In genomic region chr17:42413464-42414040, GRCh38 we compare ENCODE assay signal across 18 cellular contexts. TPM values are rescaled to one million over a fixed set of nuclear protein-coding genes. Genes with fewer than 3 reads are reported as not detected.
A peak's percentile ranks its signal among the peaks of the same experiment; 100 is the strongest.
DNase-seq lines count a peak whose midpoint lies in the region; ATAC-seq and TF ChIP-seq lines count a peak whose summit lies in the region.
"Had no signal": no experiment of that assay in that cellular context is flagged by ENCODE, and none has a peak within 500 bp of the region (broad histone marks: within the 10 kb centered on the region; RNA-seq: fewer than 3 reads in every experiment).

No MANE protein-coding gene starts in this region.

- H4K20me1 ChIP-seq in Karpas-422 (ENCODE audit: insufficient read depth, low read depth, low read length), result no peaks in the 10 kb centered on the region

- peak in 2 of 5 donors; percentile 11 to 47 for DNase-seq in heart left ventricle
- DNase-seq in cardiac septum (ENCODE audit: low spot score), result no peak
- DNase-seq in fibroblast of peridontal ligament (ENCODE audit: extremely low read depth), result peak; percentile 50
- DNase-seq in psoas muscle, result no peak
- DNase-seq in vagina (ENCODE audit: extremely low spot score in 2 of 2), result no peak
- DNase-seq in Karpas-422, result no peak
- DNase-seq in DMS53 treated with DMSO at 0.1 percent for 48 hours (lab: John Stamatoyannopoulos, UW; ENCODE audit: unreplicated experiment), result no peak
- DNase-seq: activated B cell treated with CpG ODN at 0.5 μM for 24 hours; amniotic stem cell; CD4-positive, CD25-positive, alpha-beta regulatory T cell; DND-41; glutamatergic neuron; immature natural killer cell; NCI-H1092; right lobe of liver; T-helper 1 cell; upper lobe of right lung had no signal

- H3K4me3 ChIP-seq in heart left ventricle (peak overlapping the region in 1 of 12 donors; percentile 4), psoas muscle (no peak overlapping the region), vagina (no peak overlapping the region), Karpas-422 (ENCODE audit: low read length) (no peak overlapping the region)
- H3K4me3 ChIP-seq: right lobe of liver, upper lobe of right lung had no signal

- H3K9me2 ChIP-seq in Karpas-422 (replicated peaks; ENCODE audit: insufficient read depth, low read length), result no peaks in the 10 kb centered on the region

- no peaks in the 10 kb centered on the region for H3K79me2 ChIP-seq in Karpas-422 (ENCODE audit: low read length)

- ATAC-seq in heart left ventricle, result peak in 1 of 4 donors; percentile 27
- ATAC-seq in psoas muscle, result no peak
- ATAC-seq in GM18907 (IDR thresholded peaks at IDR 0.05; ENCODE audit: unreplicated experiment), result no peak
- ATAC-seq: right lobe of liver, upper lobe of right lung had no signal

- no peak overlapping the region for H3K9ac ChIP-seq in Karpas-422 (ENCODE audit: low read length)

- H3K4me1 ChIP-seq in heart left ventricle, result peaks cover 20 to 100% (median 94%) of the 10 kb centered on the region in 12 donors
- H3K4me1 ChIP-seq in psoas muscle, result peaks cover 78% of the 10 kb centered on the region
- H3K4me1 ChIP-seq in vagina, result peaks cover 88% of the 10 kb centered on the region
- H3K4me1 ChIP-seq in Karpas-422 (ENCODE audit: low read length), result peaks cover 4% of the 10 kb centered on the region
- H3K4me1 ChIP-seq: right lobe of liver had no signal

- H3K27ac ChIP-seq in heart left ventricle, result peak overlapping the region; percentile 16 to 100 (median 68)
- H3K27ac ChIP-seq in psoas muscle, result peak overlapping the region; percentile 69
- H3K27ac ChIP-seq in vagina, result peak overlapping the region; percentile 90
- no peak overlapping the region for H3K27ac ChIP-seq in Karpas-422 (ENCODE audit: low read length)
- H3K27ac ChIP-seq: right lobe of liver had no signal

- H2AFZ ChIP-seq in Karpas-422 (ENCODE audit: low read length), result no peak overlapping the region

- H3K27me3 ChIP-seq in heart left ventricle (no peaks in the 10 kb centered on the region), psoas muscle (ENCODE audit: insufficient read depth in 3 of 3, low read length in 2 of 3) (no peaks in the 10 kb centered on the region), vagina (no peaks in the 10 kb centered on the region), Karpas-422 (ENCODE audit: low read length) (no peaks in the 10 kb centered on the region)
- H3K27me3 ChIP-seq: right lobe of liver, upper lobe of right lung had no signal

- H3K4me2 ChIP-seq in Karpas-422 (ENCODE audit: low read depth, low read length, poor library complexity, severe bottlenecking), result no peak overlapping the region

- no peak for TF ChIP-seq CTCF in heart left ventricle (IDR thresholded peaks at IDR 0.05)
- TF ChIP-seq CTCF in psoas muscle (IDR thresholded peaks at IDR 0.05), result no peak
- no peak for TF ChIP-seq CTCF in vagina (IDR thresholded peaks at IDR 0.05)

- H3K9me3 ChIP-seq in heart left ventricle (no peaks in the 10 kb centered on the region), psoas muscle (no peaks in the 10 kb centered on the region), vagina (no peaks in the 10 kb centered on the region), Karpas-422 (ENCODE audit: low read length) (no peaks in the 10 kb centered on the region)
- H3K9me3 ChIP-seq: right lobe of liver, upper lobe of right lung had no signal

- TF ChIP-seq POLR2A in heart left ventricle (IDR thresholded peaks at IDR 0.05) (no peak), vagina (IDR thresholded peaks at IDR 0.05) (no peak)

- intact Hi-C loops in heart left ventricle (cut with DNase I), result no loop called here
- intact Hi-C loops in cardiac septum (cut with DNase I), result no loop called here
- intact Hi-C loops in psoas muscle (cut with DNase I), result no loop called here
- intact Hi-C loops in vagina (cut with DNase I), result no loop called here

- 48 to 66% (median 61%) methylated on average over 3 of the region's 3 CpGs for WGBS in heart left ventricle, 4 donors
- WGBS in psoas muscle, 3 donors, result 61 to 80% (median 66%) methylated on average over 3 of the region's 3 CpGs

- H3K36me3 ChIP-seq in heart left ventricle (peaks cover 0 to 16% (median 0%) of the 10 kb centered on the region in 9 donors), psoas muscle (ENCODE audit: insufficient read depth in 1 of 2, low read depth in 1 of 2) (peaks cover 0 to 10% of the 10 kb centered on the region in 2 donors), vagina (no peaks in the 10 kb centered on the region), Karpas-422 (ENCODE audit: insufficient read depth, low read length) (no peaks in the 10 kb centered on the region)
- H3K36me3 ChIP-seq: right lobe of liver, upper lobe of right lung had no signal

RNA-seq across cellular contexts. Expression of gene CAVIN1, which starts 9.5 kb away (rescaled TPM):
- 100 to 1,000 TPM; 195 to 318 (median 253) TPM for total RNA-seq in heart left ventricle
- polyA plus RNA-seq in heart left ventricle, result 100 to 1,000 TPM; 140 to 281 TPM
- 358 TPM for total RNA-seq in cardiac septum
- total RNA-seq in psoas muscle, result 100 to 1,000 TPM; 109 to 151 (median 128) TPM
- polyA plus RNA-seq in psoas muscle, result 10 to 100 TPM; 69.5 to 92.6 (median 92.0) TPM
- 268 TPM for total RNA-seq in vagina
- total RNA-seq in Karpas-422 (2014; rRNA removed; shearing (Covaris generic); ENCODE audit: low replicate concordance), result not detected in 2 replicates
- polyA plus RNA-seq: immature natural killer cell had no signal

RNA-seq across cellular contexts. Expression of gene STAT3, which starts 25.3 kb away (rescaled TPM):
- total RNA-seq in heart left ventricle, result 100 to 1,000 TPM; 111 to 614 (median 148) TPM
- polyA plus RNA-seq in heart left ventricle, result 100 to 1,000 TPM in 1 of 2 donors, 10 to 100 TPM in 1; 36.0 to 152 TPM
- total RNA-seq in cardiac septum, result 159 TPM
- total RNA-seq in psoas muscle, result 100 to 1,000 TPM in 3 of 4 donors, 10 to 100 TPM in 1; 67.3 to 279 (median 220) TPM
- polyA plus RNA-seq in psoas muscle, result 100 to 1,000 TPM in 1 of 3 donors, 10 to 100 TPM in 2; 95.6 to 111 (median 97.8) TPM
- 210 TPM for total RNA-seq in vagina
- total RNA-seq in Karpas-422 (2014; rRNA removed; shearing (Covaris generic); ENCODE audit: low replicate concordance), result 16.3 and 24.4 TPM in 2 replicates

RNA-seq across cellular contexts. Expression of gene ATP6V0A1, which starts 45.1 kb away (rescaled TPM):
- total RNA-seq in heart left ventricle (10 to 100 TPM; 30.3 to 65.9 (median 35.9) TPM), cardiac septum (40.3 TPM), psoas muscle (100 to 1,000 TPM in 2 of 4 donors, 10 to 100 TPM in 2; 41.1 to 116 (median 89.6) TPM), vagina (72.4 TPM)
- polyA plus RNA-seq in heart left ventricle (10 to 100 TPM; 24.3 to 40.6 TPM), psoas muscle (10 to 100 TPM; 51.7 to 62.7 (median 61.0) TPM)
- total RNA-seq in Karpas-422 (2014; rRNA removed; shearing (Covaris generic); ENCODE audit: low replicate concordance), result 53.1 and 59.9 TPM in 2 replicates

Comparison
In these comparisons a context has a peak if more than half of its experiments do, and no peak if none do; other contexts are left out.
1. RNA of gene CAVIN1, which starts 9.5 kb away (total RNA-seq): 358 TPM in cardiac septum (single experiment), 268 TPM in vagina (single experiment), 195 to 318 TPM in heart left ventricle and 109 to 151 TPM in psoas muscle; not detected in Karpas-422; every median in the first group is over 100 times any median in the second.